In the genomic region with DNA sequence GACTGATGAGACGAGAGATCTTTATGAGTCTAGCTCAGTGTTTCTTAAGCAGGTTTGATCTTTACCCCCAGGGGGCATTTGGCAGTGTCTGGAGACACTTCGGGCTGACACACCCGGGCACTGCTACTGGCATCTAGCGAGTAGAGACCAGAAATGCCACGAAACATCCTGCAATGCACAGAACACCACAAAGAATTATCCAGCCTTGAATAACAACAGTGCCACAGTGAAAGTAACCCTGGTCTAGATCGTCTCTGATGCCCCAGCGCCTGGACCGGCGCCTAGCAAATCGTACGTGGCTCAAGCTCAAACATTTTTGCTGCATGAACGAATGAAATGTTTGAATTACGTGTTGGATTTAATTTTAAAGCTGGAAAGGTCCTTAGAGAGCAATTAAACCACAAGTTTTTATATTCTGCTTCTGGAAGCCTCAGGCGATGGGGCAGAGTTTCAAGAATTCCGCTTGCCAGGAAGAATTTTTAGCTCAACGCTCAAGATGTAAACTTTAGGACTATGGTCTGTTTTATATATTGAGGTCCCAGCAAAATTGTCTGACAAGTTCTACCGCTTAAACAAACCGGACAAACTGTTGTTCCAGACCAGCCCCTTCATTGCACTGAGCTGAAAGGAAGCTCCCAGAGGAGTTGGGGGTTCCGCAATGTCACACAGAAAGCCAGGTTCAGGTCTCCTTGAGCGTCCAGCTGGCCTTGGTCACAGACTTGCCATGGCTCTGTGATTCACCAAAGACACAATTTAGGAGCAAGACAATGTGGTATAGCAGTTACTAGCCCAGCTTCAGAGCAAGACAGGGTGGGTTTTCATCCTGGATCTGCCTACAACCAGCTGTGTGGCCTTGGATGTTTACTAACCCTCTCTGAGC, we compare ENCODE assay signal across 10 cellular contexts. TPM values are rescaled to one million over a fixed set of nuclear protein-coding genes. Genes with fewer than 3 reads are reported as not detected.
A peak's percentile ranks its signal among the peaks of the same experiment; 100 is the strongest.
DNase-seq lines count a peak whose midpoint lies in the region; TF ChIP-seq lines count a peak whose summit lies in the region.
"Had no signal": no experiment of that assay in that cellular context is flagged by ENCODE, and none has a peak within 500 bp of the region (broad histone marks: within the 10 kb centered on the region; RNA-seq: fewer than 3 reads in every experiment).

No MANE protein-coding gene starts in this region.

- no peaks in the 10 kb centered on the region for H3K4me1 ChIP-seq in ACC112 (ENCODE audit: control insufficient read depth, insufficient read depth, low read length, unreplicated experiment)
- no peaks in the 10 kb centered on the region for H3K4me1 ChIP-seq in mesenchymal stem cell (ENCODE audit: control insufficient read depth, insufficient read depth, low read depth, low read length)

- no peak overlapping the region for H3K4me2 ChIP-seq in mesenchymal stem cell (ENCODE audit: low read length, poor library complexity, severe bottlenecking)

- H3K23ac ChIP-seq in mesenchymal stem cell (ENCODE audit: low read length in 2 of 2), result no peak overlapping the region

- H3K36me3 ChIP-seq in ACC112 (ENCODE audit: insufficient read depth, low read length) (no peaks in the 10 kb centered on the region), mesenchymal stem cell (ENCODE audit: control insufficient read depth in 1 of 2, insufficient read depth in 2 of 2, low read depth in 1 of 2, low read length in 2 of 2) (no peaks in the 10 kb centered on the region), H7 (replicated peaks; ENCODE audit: control insufficient read depth, insufficient read depth, low read length) (no peaks in the 10 kb centered on the region)

- H3K27me3 ChIP-seq in ACC112 (ENCODE audit: insufficient read depth, low read length), result no peaks in the 10 kb centered on the region
- peaks cover 0 to 9% of the 10 kb centered on the region in 2 experiments for H3K27me3 ChIP-seq in mesenchymal stem cell (ENCODE audit: control insufficient read depth in 1 of 2, insufficient read depth in 1 of 2, low read length in 2 of 2)
- H3K27me3 ChIP-seq in H7 (ENCODE audit: control insufficient read depth, insufficient read depth, low read length), result no peaks in the 10 kb centered on the region

- H3K18ac ChIP-seq in mesenchymal stem cell (ENCODE audit: low read depth in 1 of 2, low read length in 2 of 2), result peak overlapping the region in 1 of 2 experiments; percentile 69

- no peaks in the 10 kb centered on the region for H3K9me3 Mint-ChIP-seq in activated T-helper 2 cell treated with anti-CD3 and anti-CD28 coated beads, Interferon-gamma antibody, Interleukin-2, Interleukin-4, amounts not matched to agents 10 μg/mL and 5 μg/mL and 100 μg/mL, durations not matched to agents 14 hours and 24 hours and 36 hours
- H3K9me3 Mint-ChIP-seq in endothelial cell (ENCODE audit: unreplicated experiment), result no peaks in the 10 kb centered on the region

- H3K4me3 ChIP-seq in ACC112 (ENCODE audit: low read depth, low read length), result peak overlapping the region; percentile 65
- H3K4me3 ChIP-seq in LNCaP clone FGC (ENCODE audit: low read depth, low read length), result no peak overlapping the region
- peak overlapping the region in 1 of 2 donors; percentile 19 for H3K4me3 ChIP-seq in cardiac fibroblast (replicated peaks in 1 of 2; ENCODE audit: low read depth in 2 of 2, low read length in 2 of 2)
- peak overlapping the region in 1 of 2 experiments; percentile 70 for H3K4me3 ChIP-seq in mesenchymal stem cell (ENCODE audit: insufficient read depth in 1 of 2, low read depth in 1 of 2, low read length in 2 of 2)
- H3K4me3 ChIP-seq in H7 (ENCODE audit: insufficient read depth, low read depth, low read length), result no peak overlapping the region

- H3K27ac Mint-ChIP-seq in activated T-helper 2 cell treated with anti-CD3 and anti-CD28 coated beads, Interferon-gamma antibody, Interleukin-2, Interleukin-4, amounts not matched to agents 10 μg/mL and 5 μg/mL and 100 μg/mL, durations not matched to agents 14 hours and 24 hours and 36 hours, result no peak overlapping the region
- H3K27ac Mint-ChIP-seq in endothelial cell (ENCODE audit: unreplicated experiment), result no peak overlapping the region

- no peak overlapping the region for H2BK120ac ChIP-seq in mesenchymal stem cell (ENCODE audit: low read depth, low read length)

- H3K36me3 Mint-ChIP-seq in activated T-helper 2 cell treated with anti-CD3 and anti-CD28 coated beads, Interferon-gamma antibody, Interleukin-2, Interleukin-4, amounts not matched to agents 10 μg/mL and 5 μg/mL and 100 μg/mL, durations not matched to agents 14 hours and 24 hours and 36 hours (ENCODE audit: low read depth), result no peaks in the 10 kb centered on the region
- no peaks in the 10 kb centered on the region for H3K36me3 Mint-ChIP-seq in endothelial cell (ENCODE audit: low read depth, unreplicated experiment)

- H3K14ac ChIP-seq in mesenchymal stem cell (ENCODE audit: low read length in 2 of 2), result no peak overlapping the region

- no peaks in the 10 kb centered on the region for H3K79me2 ChIP-seq in ACC112 (ENCODE audit: control insufficient read depth, insufficient read depth, low read length, unreplicated experiment)

- DNase-seq in LNCaP clone FGC (ENCODE audit: low read depth), result peak; percentile 26
- DNase-seq in cardiac fibroblast (ENCODE audit: low read depth in 2 of 2), result peak; percentile 45 to 49
- DNase-seq in mesenchymal stem cell, result peak; percentile 50
- no peak for DNase-seq in H7
- DNase-seq in activated T-helper 2 cell treated with anti-CD3 and anti-CD28 coated beads, Interferon-gamma antibody, Interleukin-2, Interleukin-4, amounts not matched to agents 10 μg/mL and 5 μg/mL and 100 μg/mL, durations not matched to agents 14 hours and 24 hours and 36 hours (ENCODE audit: low spot score), result no peak
- DNase-seq in endothelial cell (ENCODE audit: low spot score), result no peak
- DNase-seq in NCI-H82 (lab: John Stamatoyannopoulos, UW), result no peak
- DNase-seq: anterior cingulate cortex, KG1 had no signal

- no peak overlapping the region for H3K4me3 Mint-ChIP-seq in activated T-helper 2 cell treated with anti-CD3 and anti-CD28 coated beads, Interferon-gamma antibody, Interleukin-2, Interleukin-4, amounts not matched to agents 10 μg/mL and 5 μg/mL and 100 μg/mL, durations not matched to agents 14 hours and 24 hours and 36 hours (ENCODE audit: low read depth)
- no peak overlapping the region for H3K4me3 Mint-ChIP-seq in endothelial cell (ENCODE audit: unreplicated experiment)

- H3K79me1 ChIP-seq in mesenchymal stem cell (replicated peaks; ENCODE audit: low read length, poor library complexity, severe bottlenecking), result no peaks in the 10 kb centered on the region

- peak overlapping the region; percentile 72 for H3K9ac ChIP-seq in mesenchymal stem cell (ENCODE audit: low read length)

- no peak overlapping the region for H2BK15ac ChIP-seq in mesenchymal stem cell (ENCODE audit: low read depth, poor library complexity, severe bottlenecking)

- peak overlapping the region; percentile 71 for H2AFZ ChIP-seq in ACC112 (ENCODE audit: low read length, unreplicated experiment)
- no peak overlapping the region for H2AFZ ChIP-seq in mesenchymal stem cell (ENCODE audit: low read depth, low read length)

- no peak overlapping the region for H2AK5ac ChIP-seq in mesenchymal stem cell (ENCODE audit: low read length, severe bottlenecking)

- 58% methylated on average over 20 of the region's 20 CpGs for WGBS in mesenchymal stem cell

- H4K91ac ChIP-seq in mesenchymal stem cell (ENCODE audit: low read length), result peak overlapping the region; percentile 64

- H2BK5ac ChIP-seq in mesenchymal stem cell (ENCODE audit: low read depth, low read length, poor library complexity, severe bottlenecking), result no peak overlapping the region

- no peak overlapping the region for H3K4ac ChIP-seq in mesenchymal stem cell (ENCODE audit: low read depth in 1 of 2, low read length in 2 of 2)

- H3K27ac ChIP-seq in ACC112 (ENCODE audit: low read depth, low read length) (no peak overlapping the region), mesenchymal stem cell (ENCODE audit: low read length, poor library complexity, severe bottlenecking) (no peak overlapping the region)

- H3K4me1 Mint-ChIP-seq in activated T-helper 2 cell treated with anti-CD3 and anti-CD28 coated beads, Interferon-gamma antibody, Interleukin-2, Interleukin-4, amounts not matched to agents 10 μg/mL and 5 μg/mL and 100 μg/mL, durations not matched to agents 14 hours and 24 hours and 36 hours (ENCODE audit: low read depth), result no peaks in the 10 kb centered on the region
- no peaks in the 10 kb centered on the region for H3K4me1 Mint-ChIP-seq in endothelial cell (ENCODE audit: unreplicated experiment)

- H3K9me3 ChIP-seq in mesenchymal stem cell (ENCODE audit: control insufficient read depth, low read length), result peaks cover 2% of the 10 kb centered on the region

- H2BK12ac ChIP-seq in mesenchymal stem cell (ENCODE audit: low read length in 2 of 2), result peak overlapping the region in 1 of 2 experiments; percentile 37

- intact Hi-C loops in activated T-helper 2 cell treated with anti-CD3 and anti-CD28 coated beads, Interferon-gamma antibody, Interleukin-2, Interleukin-4, amounts not matched to agents 10 μg/mL and 5 μg/mL and 100 μg/mL, durations not matched to agents 14 hours and 24 hours and 36 hours (cut with micrococcal nuclease), result no loop called here

- H3K27me3 Mint-ChIP-seq in activated T-helper 2 cell treated with anti-CD3 and anti-CD28 coated beads, Interferon-gamma antibody, Interleukin-2, Interleukin-4, amounts not matched to agents 10 μg/mL and 5 μg/mL and 100 μg/mL, durations not matched to agents 14 hours and 24 hours and 36 hours (ENCODE audit: low read depth), result peaks cover 6% of the 10 kb centered on the region
- no peaks in the 10 kb centered on the region for H3K27me3 Mint-ChIP-seq in endothelial cell (ENCODE audit: unreplicated experiment)

- TF ChIP-seq CTCF in LNCaP clone FGC (IDR thresholded peaks at IDR 0.05; ENCODE audit: control insufficient read depth, extremely low read depth, insufficient read depth), result no peak
- peak; percentile 18 for TF ChIP-seq CTCF in cardiac fibroblast (IDR thresholded peaks at IDR 0.05; ENCODE audit: low read depth, low read length)
- no peak for TF ChIP-seq CTCF in endothelial cell (IDR thresholded peaks at IDR 0.05; ENCODE audit: unreplicated experiment)

- peak overlapping the region; percentile 19 for H4K8ac ChIP-seq in mesenchymal stem cell (ENCODE audit: low read length)

RNA-seq across cellular contexts. Expression of a gene that starts 44.2 kb away (rescaled TPM):
- 71.2 TPM for polyA plus RNA-seq in mesenchymal stem cell (2013, experiment 1 of 2)
- 67.2 TPM for polyA plus RNA-seq in mesenchymal stem cell (2013, experiment 2 of 2)
- 10.7 and 21.0 TPM in 2 replicates for total RNA-seq in H7 (2014; rRNA removed; shearing (Covaris generic))
- total RNA-seq in activated T-helper 2 cell treated with anti-CD3 and anti-CD28 coated beads, Interferon-gamma antibody, Interleukin-2, Interleukin-4, amounts not matched to agents 10 μg/mL and 5 μg/mL and 100 μg/mL, durations not matched to agents 14 hours and 24 hours and 36 hours, result 27.0 and 28.9 TPM in 2 replicates
- total RNA-seq in endothelial cell (ENCODE audit: unreplicated experiment), result 736 TPM

Comparison
In these comparisons a context has a peak if more than half of its experiments do, and no peak if none do; other contexts are left out.
1. DNase-seq: peak in LNCaP clone FGC (single experiment), cardiac fibroblast (2 of 2) and mesenchymal stem cell (single experiment); none in H7 (single experiment), activated T-helper 2 cell treated with anti-CD3 and anti-CD28 coated beads, Interferon-gamma antibody, Interleukin-2, Interleukin-4, amounts not matched to agents 10 μg/mL and 5 μg/mL and 100 μg/mL, durations not matched to agents 14 hours and 24 hours and 36 hours (single experiment), endothelial cell (single experiment) and NCI-H82 (single experiment).
2. RNA of a gene that starts 44.2 kb away (total RNA-seq): 736 TPM in endothelial cell (single experiment); 27.0 to 28.9 TPM in activated T-helper 2 cell treated with anti-CD3 and anti-CD28 coated beads, Interferon-gamma antibody, Interleukin-2, Interleukin-4, amounts not matched to agents 10 μg/mL and 5 μg/mL and 100 μg/mL, durations not matched to agents 14 hours and 24 hours and 36 hours and 10.7 to 21.0 TPM in H7; every median in the first group is over 10 times any median in the second.